13 cellular contexts compared by ENCODE assay signal in genomic region chr15:33069161-33069560, GRCh38.
DNase-seq lines count a peak whose midpoint lies in the region; ATAC-seq and TF ChIP-seq lines count a peak whose summit lies in the region.
"Had no signal": no experiment of that assay in that cellular context is flagged by ENCODE, and none has a peak within 500 bp of the region (broad histone marks: within the 10 kb centered on the region; RNA-seq: fewer than 3 reads in every experiment).

No MANE protein-coding gene starts in this region.

- H3K23ac ChIP-seq in mesenchymal stem cell (ENCODE audit: low read length in 2 of 2): no peak overlapping the region

- intact Hi-C loops in mammary epithelial cell (cut with micrococcal nuclease): loop anchor here (5.0 kb wide), 1 partner anchor 412 kb away; no protein-coding TSS in a partner anchor
- intact Hi-C loops in left ventricle myocardium superior (cut with micrococcal nuclease): no loop called here

- H4K8ac ChIP-seq in mesenchymal stem cell (ENCODE audit: low read length): no peak overlapping the region

- H2BK5ac ChIP-seq in mesenchymal stem cell (ENCODE audit: low read depth, low read length, poor library complexity, severe bottlenecking): no peak overlapping the region

- H3K27ac ChIP-seq in KMS-11 (peak overlapping the region; percentile 88), mammary epithelial cell (ENCODE audit: insufficient read depth, low read depth, low read length) (peak overlapping the region; percentile 84), mesenchymal stem cell (ENCODE audit: low read length, poor library complexity, severe bottlenecking) (peak overlapping the region; percentile 91), thymus (ENCODE audit: low read depth) (no peak overlapping the region)
- H3K27ac ChIP-seq: cardiac muscle cell had no signal

- in situ Hi-C loops in mammary epithelial cell (cut with MboI; ENCODE audit: low sequenced_read_pairs in 2 of 2): loop anchor here in 1 of 2 donors (5.0 kb wide), 1 partner anchor 42 kb away; no protein-coding TSS in a partner anchor

- H3K9ac ChIP-seq in KMS-11 (peak overlapping the region; percentile 64; the same call in 1 of the 2 replicates), mammary epithelial cell (ENCODE audit: insufficient read depth, low read length) (no peak overlapping the region), mesenchymal stem cell (ENCODE audit: low read length) (no peak overlapping the region)

- H4K91ac ChIP-seq in mesenchymal stem cell (ENCODE audit: low read length): no peak overlapping the region

- H3K79me1 ChIP-seq in mesenchymal stem cell (replicated peaks; ENCODE audit: low read length, poor library complexity, severe bottlenecking): no peaks in the 10 kb centered on the region

- H3K36me3 ChIP-seq in KMS-11 (ENCODE audit: insufficient read depth) (no peaks in the 10 kb centered on the region), mammary epithelial cell (ENCODE audit: insufficient read depth, low read length) (no peaks in the 10 kb centered on the region), mesenchymal stem cell (ENCODE audit: control insufficient read depth in 1 of 2, insufficient read depth in 2 of 2, low read depth in 1 of 2, low read length in 2 of 2) (no peaks in the 10 kb centered on the region), thymus (ENCODE audit: control insufficient read depth, insufficient read depth) (no peaks in the 10 kb centered on the region)
- H3K36me3 ChIP-seq: cardiac muscle cell, heart right ventricle, uterus had no signal

- H4K20me1 ChIP-seq in KMS-11 (ENCODE audit: insufficient read depth): no peaks in the 10 kb centered on the region
- H4K20me1 ChIP-seq in mammary epithelial cell (ENCODE audit: insufficient read depth, low read length): no peaks in the 10 kb centered on the region

- no peak overlapping the region for H3K4ac ChIP-seq in mesenchymal stem cell (ENCODE audit: low read depth in 1 of 2, low read length in 2 of 2)

- H3K4me2 ChIP-seq in KMS-11: peak overlapping the region; percentile 98
- no peak overlapping the region for H3K4me2 ChIP-seq in mammary epithelial cell (ENCODE audit: insufficient read depth, low read depth, low read length)
- no peak overlapping the region for H3K4me2 ChIP-seq in mesenchymal stem cell (ENCODE audit: low read length, poor library complexity, severe bottlenecking)

- H3K27me3 ChIP-seq in KMS-11 (ENCODE audit: insufficient read depth, low read depth): no peaks in the 10 kb centered on the region
- H3K27me3 ChIP-seq in mammary epithelial cell (ENCODE audit: insufficient read depth, low read length): no peaks in the 10 kb centered on the region
- H3K27me3 ChIP-seq in mesenchymal stem cell (ENCODE audit: control insufficient read depth in 1 of 2, insufficient read depth in 1 of 2, low read length in 2 of 2): no peaks in the 10 kb centered on the region
- no peaks in the 10 kb centered on the region for H3K27me3 ChIP-seq in thymus (ENCODE audit: control insufficient read depth, insufficient read depth)
- H3K27me3 ChIP-seq: cardiac muscle cell, heart right ventricle, uterus had no signal

- H3K14ac ChIP-seq in mesenchymal stem cell (ENCODE audit: low read length in 2 of 2): no peak overlapping the region

- no TSS peak for BruUV-seq in mammary epithelial cell (replicated peaks; lab: Mats Ljungman, UMichigan)

- no peak overlapping the region for H2BK15ac ChIP-seq in mesenchymal stem cell (ENCODE audit: low read depth, poor library complexity, severe bottlenecking)

- H3K9me3 ChIP-seq in mammary epithelial cell (replicated peaks; ENCODE audit: insufficient read depth, low read length) (no peaks in the 10 kb centered on the region), mesenchymal stem cell (ENCODE audit: control insufficient read depth, low read length) (no peaks in the 10 kb centered on the region), thymus (ENCODE audit: control insufficient read depth) (no peaks in the 10 kb centered on the region)
- H3K9me3 ChIP-seq: heart right ventricle, uterus had no signal

- H3K4me3 ChIP-seq in KMS-11 (IDR thresholded peaks at IDR 0.05; ENCODE audit: insufficient read depth, low read depth, low read length) (no peak overlapping the region), mammary epithelial cell (replicated peaks in 1 of 3; ENCODE audit: insufficient read depth in 1 of 3, low read depth in 2 of 3, low read length in 3 of 3) (no peak overlapping the region), mesenchymal stem cell (ENCODE audit: insufficient read depth in 1 of 2, low read depth in 1 of 2, low read length in 2 of 2) (no peak overlapping the region), thymus (ENCODE audit: low read length) (peak overlapping the region; percentile 55)
- H3K4me3 ChIP-seq: cardiac muscle cell, heart right ventricle, uterus had no signal

- dilution Hi-C loops in mammary epithelial cell (cut with HindIII; ENCODE audit: low sequenced_read_pairs): loop anchor here (5.0 kb wide), 1 partner anchor 92 kb away; no protein-coding TSS in a partner anchor

- no peak for DNase-seq in mammary epithelial cell
- no peak for DNase-seq in mesenchymal stem cell
- DNase-seq in erythroblast (lab: John Stamatoyannopoulos, UW): no peak
- no peak for DNase-seq in stimulated activated naive CD8-positive, alpha-beta T cell treated with anti-CD3 and anti-CD28 coated beads, Interleukin-15, Interleukin-2, amounts not matched to agents 100 U/mL and 50 U/mL, for 24 hours
- DNase-seq in left ventricle myocardium superior: no peak
- DNase-seq: activated CD4-positive, CD25-positive, alpha-beta regulatory T cell; NCI-H1092; NCI-H226; uterus had no signal

- no peak for TF ChIP-seq CTCF in KMS-11 (conservative IDR thresholded peaks at IDR 0.05; ENCODE audit: low read depth, low read length)
- TF ChIP-seq CTCF in mammary epithelial cell (conservative IDR thresholded peaks at IDR 0.05 in 1 of 2, IDR thresholded peaks at IDR 0.05 in 1 of 2; ENCODE audit: extremely low read depth in 1 of 2, insufficient read depth in 1 of 2, low read depth in 1 of 2, low read length in 2 of 2): no peak

- H3K79me2 ChIP-seq in KMS-11 (ENCODE audit: insufficient read depth, low read depth) (peaks cover 10% of the 10 kb centered on the region; the same call in 1 of the 2 replicates), mammary epithelial cell (ENCODE audit: insufficient read depth, low read length) (no peaks in the 10 kb centered on the region)

- H2BK120ac ChIP-seq in mesenchymal stem cell (ENCODE audit: low read depth, low read length): no peak overlapping the region

- H3K4me1 ChIP-seq in KMS-11 (ENCODE audit: low read depth, poor library complexity, severe bottlenecking) (peaks cover 46% of the 10 kb centered on the region), mammary epithelial cell (ENCODE audit: insufficient read depth, low read length) (peaks cover 33% of the 10 kb centered on the region), mesenchymal stem cell (ENCODE audit: control insufficient read depth, insufficient read depth, low read depth, low read length) (peaks cover 21% of the 10 kb centered on the region), thymus (ENCODE audit: control insufficient read depth, insufficient read depth, low read length) (peaks cover 15% of the 10 kb centered on the region)
- H3K4me1 ChIP-seq: uterus had no signal

- TF ChIP-seq POLR2A in erythroblast (IDR thresholded peaks at IDR 0.05; ENCODE audit: low read length): no peak

- H2AFZ ChIP-seq in KMS-11 (ENCODE audit: low read depth) (peak overlapping the region; percentile 62; the same call in 1 of the 2 replicates), mammary epithelial cell (ENCODE audit: low read depth, low read length) (peak overlapping the region; percentile 97), mesenchymal stem cell (ENCODE audit: low read depth, low read length) (no peak overlapping the region)

- ATAC-seq in stimulated activated naive CD8-positive, alpha-beta T cell treated with anti-CD3 and anti-CD28 coated beads, Interleukin-15, Interleukin-2, amounts not matched to agents 100 U/mL and 50 U/mL, for 24 hours: no peak
- no peak for ATAC-seq in left ventricle myocardium superior

- CTCF ChIA-PET in mammary epithelial cell (lab: Charles Lee; ENCODE audit: low non-redundant PET): no interaction called here

- no peak overlapping the region for H2BK12ac ChIP-seq in mesenchymal stem cell (ENCODE audit: low read length in 2 of 2)

- H3K18ac ChIP-seq in mesenchymal stem cell (ENCODE audit: low read depth in 1 of 2, low read length in 2 of 2): no peak overlapping the region

- H2AK5ac ChIP-seq in mesenchymal stem cell (ENCODE audit: low read length, severe bottlenecking): peak overlapping the region; percentile 8
